ENCODE assay signal across 8 cellular contexts in the genomic region with DNA sequence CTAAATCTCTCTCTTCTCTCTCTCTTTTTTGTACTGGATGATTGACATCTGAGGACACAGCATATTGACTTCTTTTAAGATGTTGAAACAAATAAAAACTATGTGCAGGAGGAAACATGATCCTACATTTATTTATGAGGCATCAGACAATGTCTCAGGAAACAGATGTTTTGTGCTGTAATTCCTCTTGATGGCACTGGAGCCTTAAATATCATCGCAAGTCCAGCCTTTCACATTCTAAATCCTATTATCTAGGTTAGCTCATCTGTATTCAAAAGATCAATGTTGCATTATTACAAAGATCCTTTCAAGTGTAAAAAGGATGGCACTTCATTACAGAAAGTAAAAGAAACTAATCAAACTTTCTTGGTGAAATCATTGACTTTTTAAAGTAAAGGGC.
A peak's percentile ranks its signal among the peaks of the same experiment; 100 is the strongest.
DNase-seq lines count a peak whose midpoint lies in the region; TF ChIP-seq lines count a peak whose summit lies in the region.
"Had no signal": no experiment of that assay in that cellular context is flagged by ENCODE, and none has a peak within 500 bp of the region (broad histone marks: within the 10 kb centered on the region; RNA-seq: fewer than 3 reads in every experiment).

No MANE protein-coding gene starts in this region.

- H3K9me3 Mint-ChIP-seq in progenitor cell of endocrine pancreas (ENCODE audit: low read depth), result no peaks in the 10 kb centered on the region
- H3K9me3 Mint-ChIP-seq in T-helper 2 cell treated with Interferon-gamma antibody and Interleukin-4, amounts not matched to agents 5 μg/mL and 100 μg/mL, for 36 hours, result no peaks in the 10 kb centered on the region

- H3K36me3 Mint-ChIP-seq in progenitor cell of endocrine pancreas (ENCODE audit: insufficient read depth), result no peaks in the 10 kb centered on the region
- H3K36me3 Mint-ChIP-seq in T-helper 2 cell treated with Interferon-gamma antibody and Interleukin-4, amounts not matched to agents 5 μg/mL and 100 μg/mL, for 36 hours (ENCODE audit: low read depth), result no peaks in the 10 kb centered on the region

- H3K4me3 ChIP-seq in cardiac fibroblast (replicated peaks in 1 of 2; ENCODE audit: low read depth in 2 of 2, low read length in 2 of 2), result no peak overlapping the region

- H3K27ac Mint-ChIP-seq in progenitor cell of endocrine pancreas, result no peak overlapping the region
- H3K27ac Mint-ChIP-seq in T-helper 2 cell treated with Interferon-gamma antibody and Interleukin-4, amounts not matched to agents 5 μg/mL and 100 μg/mL, for 36 hours, result no peak overlapping the region

- H3K4me1 Mint-ChIP-seq in progenitor cell of endocrine pancreas (ENCODE audit: low read depth), result peaks cover 34% of the 10 kb centered on the region
- peaks cover 19% of the 10 kb centered on the region for H3K4me1 Mint-ChIP-seq in T-helper 2 cell treated with Interferon-gamma antibody and Interleukin-4, amounts not matched to agents 5 μg/mL and 100 μg/mL, for 36 hours (ENCODE audit: low read depth)

- no peak overlapping the region for H3K4me3 Mint-ChIP-seq in progenitor cell of endocrine pancreas (ENCODE audit: low read depth)
- H3K4me3 Mint-ChIP-seq in T-helper 2 cell treated with Interferon-gamma antibody and Interleukin-4, amounts not matched to agents 5 μg/mL and 100 μg/mL, for 36 hours, result no peak overlapping the region

- DNase-seq in GM04504 (ENCODE audit: low read depth) (peak; percentile 4), NCI-H2227 treated with DMSO at 0.1 percent for 48 hours (lab: John Stamatoyannopoulos, UW) (peak; percentile 13), cardiac fibroblast (ENCODE audit: low read depth in 2 of 2) (peak; percentile 34 to 51), progenitor cell of endocrine pancreas (ENCODE audit: low spot score, unreplicated experiment) (no peak), hepatic stellate cell (ENCODE audit: low spot score) (no peak)
- DNase-seq in T-helper 2 cell treated with Interferon-gamma antibody and Interleukin-4, amounts not matched to agents 5 μg/mL and 100 μg/mL, for 36 hours (ENCODE audit: low spot score), result no peak
- DNase-seq in activated CD4-positive, CD25-positive, alpha-beta regulatory T cell treated with anti-CD3 and anti-CD28 coated beads, Interleukin-2, amount 50 U/mL, for 72 hours, result no peak
- DNase-seq: activated CD4-positive, alpha-beta T cell treated with anti-CD3 and anti-CD28 coated beads, Interleukin-2, amount 50 U/mL, for 1 hour had no signal

- H3K27me3 Mint-ChIP-seq in progenitor cell of endocrine pancreas, result peaks cover 16% of the 10 kb centered on the region
- H3K27me3 Mint-ChIP-seq in T-helper 2 cell treated with Interferon-gamma antibody and Interleukin-4, amounts not matched to agents 5 μg/mL and 100 μg/mL, for 36 hours (ENCODE audit: low read depth), result peaks cover 60% of the 10 kb centered on the region

- TF ChIP-seq CTCF in cardiac fibroblast (IDR thresholded peaks at IDR 0.05; ENCODE audit: low read depth, low read length) (no peak), progenitor cell of endocrine pancreas (IDR thresholded peaks at IDR 0.05; ENCODE audit: unreplicated experiment) (peak; percentile 40)

Comparison
In these comparisons a context has a peak if more than half of its experiments do, and no peak if none do; other contexts are left out.
1. DNase-seq: peak in GM04504 (single experiment), NCI-H2227 treated with DMSO at 0.1 percent for 48 hours (single experiment) and cardiac fibroblast (2 of 2); none in progenitor cell of endocrine pancreas (single experiment), T-helper 2 cell treated with Interferon-gamma antibody and Interleukin-4, amounts not matched to agents 5 μg/mL and 100 μg/mL, for 36 hours (single experiment), hepatic stellate cell (single experiment) and activated CD4-positive, CD25-positive, alpha-beta regulatory T cell treated with anti-CD3 and anti-CD28 coated beads, Interleukin-2, amount 50 U/mL, for 72 hours (single experiment).